1 cellular context compared by ENCODE assay signal in the genomic region with DNA sequence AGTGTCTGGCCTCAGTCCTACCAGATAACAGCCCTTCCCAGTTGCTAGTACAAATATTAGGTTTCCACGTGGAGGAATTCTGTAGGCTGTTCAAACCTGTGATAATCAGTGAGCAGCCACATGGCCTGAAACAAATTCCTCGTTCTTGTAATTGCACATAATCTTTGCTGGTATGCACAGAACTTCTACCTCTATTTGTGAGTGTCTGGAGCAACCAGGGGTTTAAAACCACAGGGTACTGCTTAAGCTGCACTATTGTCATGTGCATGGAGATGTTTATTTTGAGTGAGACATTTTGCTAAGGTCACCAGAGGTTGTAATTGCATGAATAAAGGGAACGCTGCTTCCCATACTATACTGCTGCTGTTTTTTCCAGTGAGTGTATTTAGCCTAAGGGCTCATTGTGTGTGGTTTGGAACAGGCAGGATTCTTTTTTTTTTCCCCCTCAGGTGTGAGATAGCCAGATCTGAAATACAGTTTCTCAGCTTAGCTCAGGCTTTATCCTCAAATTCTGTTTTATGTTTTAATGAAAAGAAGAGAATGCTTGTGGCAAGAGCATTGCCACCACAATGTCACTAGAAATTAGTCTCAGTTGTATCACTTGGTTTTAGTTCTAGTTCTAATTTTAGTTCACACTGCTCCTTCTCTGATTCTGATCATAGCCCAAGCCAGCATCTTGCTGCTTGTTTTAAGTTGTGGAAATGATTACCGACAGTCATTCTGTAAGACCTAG.
TF ChIP-seq lines count a peak whose summit lies in the region.

No MANE protein-coding gene starts in this region.

TF ChIP-seq in HepG2, 621 proteins besides CTCF, POLR2A, EP300 and RAD21 (continued from another document):
- TF ChIP-seq, protein P1, sequence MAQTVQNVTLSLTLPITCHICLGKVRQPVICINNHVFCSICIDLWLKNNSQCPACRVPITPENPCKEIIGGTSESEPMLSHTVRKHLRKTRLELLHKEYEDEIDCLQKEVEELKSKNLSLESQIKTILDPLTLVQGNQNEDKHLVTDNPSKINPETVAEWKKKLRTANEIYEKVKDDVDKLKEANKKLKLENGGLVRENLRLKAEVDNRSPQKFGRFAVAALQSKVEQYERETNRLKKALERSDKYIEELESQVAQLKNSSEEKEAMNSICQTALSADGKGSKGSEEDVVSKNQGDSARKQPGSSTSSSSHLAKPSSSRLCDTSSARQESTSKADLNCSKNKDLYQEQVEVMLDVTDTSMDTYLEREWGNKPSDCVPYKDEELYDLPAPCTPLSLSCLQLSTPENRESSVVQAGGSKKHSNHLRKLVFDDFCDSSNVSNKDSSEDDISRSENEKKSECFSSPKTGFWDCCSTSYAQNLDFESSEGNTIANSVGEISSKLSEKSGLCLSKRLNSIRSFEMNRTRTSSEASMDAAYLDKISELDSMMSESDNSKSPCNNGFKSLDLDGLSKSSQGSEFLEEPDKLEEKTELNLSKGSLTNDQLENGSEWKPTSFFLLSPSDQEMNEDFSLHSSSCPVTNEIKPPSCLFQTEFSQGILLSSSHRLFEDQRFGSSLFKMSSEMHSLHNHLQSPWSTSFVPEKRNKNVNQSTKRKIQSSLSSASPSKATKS (CRISPR knock-in tag; IDR thresholded peaks at IDR 0.05), result no peak
- TF ChIP-seq ZNF563 (CRISPR knock-in tag; IDR thresholded peaks at IDR 0.05) (no peak), DNMT3B (CRISPR knock-in tag; conservative IDR thresholded peaks at IDR 0.05) (no peak)
TF ChIP-seq in HepG2: peak in this region for 52.
